Comparison of ENCODE assay signal across 11 cellular contexts in genomic region chr5:149406979-149407306, GRCh38. TPM values are rescaled to one million over a fixed set of nuclear protein-coding genes. Genes with fewer than 3 reads are reported as not detected.
DNase-seq lines count a peak whose midpoint lies in the region; ATAC-seq and TF ChIP-seq lines count a peak whose summit lies in the region.
"Had no signal": no experiment of that assay in that cellular context is flagged by ENCODE, and none has a peak within 500 bp of the region (broad histone marks: within the 10 kb centered on the region; RNA-seq: fewer than 3 reads in every experiment).

No MANE protein-coding gene starts in this region.

- DNase-seq in SJSA1 (ENCODE audit: low read depth in 1 of 2, low spot score in 2 of 2): no peak
- DNase-seq in endothelial cell (ENCODE audit: low spot score): no peak
- DNase-seq in thoracic aorta (ENCODE audit: low spot score): no peak
- DNase-seq in GM03348 (ENCODE audit: low spot score): no peak
- no peak for DNase-seq in activated CD8-positive, alpha-beta memory T cell treated with anti-CD3 and anti-CD28 coated beads, Interleukin-2, amount 50 U/mL, for 48 hours
- no peak for DNase-seq in T-helper 2 cell
- DNase-seq: mammary epithelial cell, PC-3, small intestine had no signal

- H3K27ac ChIP-seq in SJSA1 (peak overlapping the region; percentile 89), mucosa of rectum (ENCODE audit: low read depth in 2 of 2, low read length in 2 of 2) (peak overlapping the region; percentile 83 to 85), thoracic aorta (peak overlapping the region; percentile 96 to 97)

- peak overlapping the region; percentile 59 for H3K27ac Mint-ChIP-seq in endothelial cell (ENCODE audit: unreplicated experiment)

- H3K4me3 ChIP-seq in SJSA1 (peak overlapping the region; percentile 52), mucosa of rectum (ENCODE audit: low read length in 2 of 2) (peak overlapping the region; percentile 63 to 67), thoracic aorta (peak overlapping the region; percentile 83)

- no peaks in the 10 kb centered on the region for H3K9me3 Mint-ChIP-seq in endothelial cell (ENCODE audit: unreplicated experiment)

- H3K36me3 ChIP-seq in SJSA1 (peaks cover 45% of the 10 kb centered on the region), mucosa of rectum (ENCODE audit: control insufficient read depth in 2 of 2, insufficient read depth in 2 of 2, low read length in 2 of 2) (no peaks in the 10 kb centered on the region), thoracic aorta (peaks cover 45% of the 10 kb centered on the region)

- H3K9me3 ChIP-seq in SJSA1 (replicated peaks): no peaks in the 10 kb centered on the region
- H3K9me3 ChIP-seq in mucosa of rectum (ENCODE audit: control insufficient read depth in 2 of 2, low read length in 2 of 2): no peaks in the 10 kb centered on the region
- H3K9me3 ChIP-seq in thoracic aorta: no peaks in the 10 kb centered on the region

- ATAC-seq in thoracic aorta (ENCODE audit: insufficient number of reproducible peaks, low FRiP score, low read depth) (no peak), HG02610 (IDR thresholded peaks at IDR 0.05; ENCODE audit: unreplicated experiment) (no peak)
- ATAC-seq: PC-3 had no signal

- H3K36me3 Mint-ChIP-seq in endothelial cell (ENCODE audit: low read depth, unreplicated experiment): no peaks in the 10 kb centered on the region

- H3K4me1 Mint-ChIP-seq in endothelial cell (ENCODE audit: unreplicated experiment): peaks cover 37% of the 10 kb centered on the region

- no peaks in the 10 kb centered on the region for H3K27me3 ChIP-seq in SJSA1 (replicated peaks)
- H3K27me3 ChIP-seq in mucosa of rectum (ENCODE audit: control insufficient read depth in 2 of 2, insufficient read depth in 2 of 2, low read length in 2 of 2): no peaks in the 10 kb centered on the region
- H3K27me3 ChIP-seq in thoracic aorta (replicated peaks; ENCODE audit: insufficient read depth): no peaks in the 10 kb centered on the region

- H3K4me1 ChIP-seq in SJSA1 (replicated peaks) (peaks cover 97% of the 10 kb centered on the region), mucosa of rectum (ENCODE audit: control insufficient read depth in 2 of 2, insufficient read depth in 2 of 2, low read length in 2 of 2) (peaks cover 3 to 4% of the 10 kb centered on the region in 2 donors), thoracic aorta (ENCODE audit: control insufficient read depth in 1 of 2, low read depth in 2 of 2) (peaks cover 7 to 32% of the 10 kb centered on the region in 2 donors)

- peak overlapping the region; percentile 76 to 84 for H3K9ac ChIP-seq in mucosa of rectum (ENCODE audit: low read depth in 1 of 2, low read length in 2 of 2)

- no peak for TF ChIP-seq CTCF in endothelial cell (IDR thresholded peaks at IDR 0.05; ENCODE audit: unreplicated experiment)
- no peak for TF ChIP-seq CTCF in thoracic aorta (IDR thresholded peaks at IDR 0.05)

- H3K4me3 Mint-ChIP-seq in endothelial cell (ENCODE audit: unreplicated experiment): no peak overlapping the region

- H3K27me3 Mint-ChIP-seq in endothelial cell (ENCODE audit: unreplicated experiment): no peaks in the 10 kb centered on the region

RNA-seq across cellular contexts. Expression of gene IL17B, which starts 27.9 kb away (rescaled TPM):
- 1.00 TPM in 1 of 2 replicates, not detected in the other for total RNA-seq in SJSA1 (2014; rRNA removed; shearing (Covaris generic))
- total RNA-seq in endothelial cell (ENCODE audit: unreplicated experiment): not detected
- 1 to 10 TPM; 1.9 to 7.1 TPM for total RNA-seq in thoracic aorta
- total RNA-seq: PC-3 had no signal

RNA-seq across cellular contexts. Expression of gene PCYOX1L, which starts 49.1 kb away (rescaled TPM):
- total RNA-seq in SJSA1 (2014; rRNA removed; shearing (Covaris generic)): 23.7 and 26.4 TPM in 2 replicates
- total RNA-seq in endothelial cell (ENCODE audit: unreplicated experiment) (18.3 TPM), thoracic aorta (1 to 10 TPM; 7.3 to 7.8 TPM)
